Comparison of ENCODE assay signal across 9 cellular contexts in genomic region chr7:116955340-116955739, GRCh38. TPM values are rescaled to one million over a fixed set of nuclear protein-coding genes. Genes with fewer than 3 reads are reported as not detected.
DNase-seq lines count a peak whose midpoint lies in the region; ATAC-seq, FAIRE-seq and TF ChIP-seq lines count a peak whose summit lies in the region.
"Had no signal": no experiment of that assay in that cellular context is flagged by ENCODE, and none has a peak within 500 bp of the region (broad histone marks: within the 10 kb centered on the region; RNA-seq: fewer than 3 reads in every experiment).

No MANE protein-coding gene starts in this region.

- H4K20me1 ChIP-seq in OCI-LY3 (ENCODE audit: insufficient read depth, low read length) (peaks cover 9% of the 10 kb centered on the region; the same call in 1 of the 2 replicates), H1 (replicated peaks in 1 of 2; ENCODE audit: control insufficient read depth in 1 of 2, insufficient read depth in 2 of 2, low read length in 2 of 2) (no peaks in the 10 kb centered on the region), osteoblast (ENCODE audit: insufficient read depth, low read length) (no peaks in the 10 kb centered on the region)

- H4K8ac ChIP-seq in H1 (ENCODE audit: extremely low read depth, insufficient read depth, low read length) = no peak overlapping the region

- no peak for TF ChIP-seq RAD21 in H1 (IDR thresholded peaks at IDR 0.05 in 1 of 2, conservative IDR thresholded peaks at IDR 0.05 in 1 of 2; ENCODE audit: low read depth in 2 of 2, low read length in 2 of 2)

- no peak overlapping the region for H2AK5ac ChIP-seq in H1 (ENCODE audit: low read depth, low read length)

- CTCF ChIA-PET in H1 (lab: Charles Lee; ENCODE audit: partially characterized antibody) = no interaction called here

- H3K14ac ChIP-seq in H1 (ENCODE audit: insufficient read length) = no peak overlapping the region

- H3K27ac Mint-ChIP-seq in activated naive CD4-positive, alpha-beta T cell treated with anti-CD3 and anti-CD28 coated beads, Interleukin-2, amount 50 U/mL, for 72 hours = peak overlapping the region in 1 of 2 donors; percentile 82

- no peaks in the 10 kb centered on the region for H3K36me3 Mint-ChIP-seq in activated naive CD4-positive, alpha-beta T cell treated with anti-CD3 and anti-CD28 coated beads, Interleukin-2, amount 50 U/mL, for 72 hours

- H3K23me2 ChIP-seq in H1 (ENCODE audit: low read depth, low read length) = peaks cover 3% of the 10 kb centered on the region

- no peak for TF ChIP-seq POLR2A in H1 (IDR thresholded peaks at IDR 0.05; ENCODE audit: control extremely low read depth in 1 of 2, low read depth in 2 of 2, low read length in 2 of 2)

- H3K36me3 ChIP-seq in GM06990 (ENCODE audit: control insufficient read depth, insufficient read depth, low read length) = no peaks in the 10 kb centered on the region
- H3K36me3 ChIP-seq in OCI-LY3 (replicated peaks; ENCODE audit: low read depth, low read length) = peaks cover 18% of the 10 kb centered on the region
- H3K36me3 ChIP-seq in H1 (ENCODE audit: control insufficient read depth in 2 of 4, insufficient read depth in 4 of 4, low read length in 3 of 4) = no peaks in the 10 kb centered on the region
- no peaks in the 10 kb centered on the region for H3K36me3 ChIP-seq in osteoblast (ENCODE audit: insufficient read depth, low read length)

- H3K56ac ChIP-seq in H1 (replicated peaks; ENCODE audit: insufficient read length, low read depth, low read length) = no peak overlapping the region

- TF ChIP-seq CTCF in GM06990 (IDR thresholded peaks at IDR 0.05; ENCODE audit: insufficient read depth, low read length, poor library complexity, severe bottlenecking) = no peak
- TF ChIP-seq CTCF in OCI-LY3 (IDR thresholded peaks at IDR 0.05; ENCODE audit: low read depth, low read length) = no peak
- no peak for TF ChIP-seq CTCF in H1 (IDR thresholded peaks at IDR 0.05; ENCODE audit: control extremely low read depth in 1 of 3, insufficient read depth in 1 of 3, low read depth in 1 of 3, low read length in 3 of 3)
- no peak for TF ChIP-seq CTCF in osteoblast (IDR thresholded peaks at IDR 0.05; ENCODE audit: extremely low read depth, low read depth, low read length)

- H3K4ac ChIP-seq in H1 (replicated peaks; ENCODE audit: insufficient read length, low read depth, low read length) = no peak overlapping the region

- no peaks in the 10 kb centered on the region for H3K9me3 ChIP-seq in OCI-LY3 (ENCODE audit: insufficient read depth, low read length)
- no peaks in the 10 kb centered on the region for H3K9me3 ChIP-seq in H1 (ENCODE audit: insufficient read depth in 2 of 2, low read depth in 1 of 2, low read length in 1 of 2)
- no peaks in the 10 kb centered on the region for H3K9me3 ChIP-seq in osteoblast (ENCODE audit: low read depth, low read length)

- no peaks in the 10 kb centered on the region for H3K9me3 Mint-ChIP-seq in activated naive CD4-positive, alpha-beta T cell treated with anti-CD3 and anti-CD28 coated beads, Interleukin-2, amount 50 U/mL, for 72 hours

- H3K27ac ChIP-seq in OCI-LY3 (ENCODE audit: low read length) = peak overlapping the region; percentile 98
- H3K27ac ChIP-seq in H1 (ENCODE audit: low read depth, low read length) = no peak overlapping the region
- H3K27ac ChIP-seq in osteoblast (ENCODE audit: low read depth, low read length) = no peak overlapping the region

- H2BK20ac ChIP-seq in H1 (ENCODE audit: low read length) = no peak overlapping the region

- H4K91ac ChIP-seq in H1 (replicated peaks; ENCODE audit: insufficient read length, low read length) = no peak overlapping the region

- H3K4me1 ChIP-seq in OCI-LY3 (ENCODE audit: low read length) (peaks cover 46% of the 10 kb centered on the region), H1 (replicated peaks in 1 of 4; ENCODE audit: control insufficient read depth in 3 of 4, insufficient read depth in 4 of 4, low read length in 3 of 4) (peaks cover 0 to 12% (median 6%) of the 10 kb centered on the region in 4 experiments; a peak in 3 of 7 replicates), osteoblast (ENCODE audit: insufficient read depth, low read length) (peaks cover 21% of the 10 kb centered on the region)

- H3K4me3 ChIP-seq in GM06990 (replicated peaks; ENCODE audit: low read depth, low read length) (peak overlapping the region; percentile 93), OCI-LY3 (ENCODE audit: low read length) (peak overlapping the region; percentile 84), H1 (ENCODE audit: extremely low read depth in 1 of 4, insufficient read depth in 2 of 4, low read depth in 3 of 4, low read length in 4 of 4) (peak overlapping the region in 2 of 4 experiments; percentile 91 to 97; a peak in 3 of 8 replicates), osteoblast (ENCODE audit: insufficient read depth, low read length) (peak overlapping the region; percentile 89)

- POLR2A ChIA-PET in H1 (lab: Charles Lee; ENCODE audit: partially characterized antibody) = no interaction called here

- no peak for ATAC-seq in HG03342 (IDR thresholded peaks at IDR 0.05; ENCODE audit: unreplicated experiment)
- ATAC-seq in activated naive CD4-positive, alpha-beta T cell treated with anti-CD3 and anti-CD28 coated beads, Interleukin-2, amount 50 U/mL, for 72 hours = no peak

- peak overlapping the region; percentile 93 for H3K9ac ChIP-seq in OCI-LY3 (ENCODE audit: low read length)
- no peak overlapping the region for H3K9ac ChIP-seq in H1 (replicated peaks in 1 of 4; ENCODE audit: extremely low read depth in 1 of 4, low read depth in 3 of 4, low read length in 3 of 4)

- TF ChIP-seq EP300 in H1 (IDR thresholded peaks at IDR 0.05; ENCODE audit: borderline replicate concordance in 1 of 2, low read depth in 2 of 2, low read length in 2 of 2) = no peak

- no peak overlapping the region for H2BK120ac ChIP-seq in H1 (replicated peaks; ENCODE audit: low read depth, low read length)

- no peak overlapping the region for H3K23ac ChIP-seq in H1 (ENCODE audit: insufficient read length)

- H3K4me2 ChIP-seq in OCI-LY3 (ENCODE audit: low read length) (peak overlapping the region; percentile 90), H1 (ENCODE audit: insufficient read depth in 1 of 2, low read depth in 2 of 2, low read length in 2 of 2) (peak overlapping the region; percentile 80 to 85), osteoblast (ENCODE audit: insufficient read depth, low read length) (peak overlapping the region; percentile 90)

- H4K5ac ChIP-seq in H1 (ENCODE audit: insufficient read length, low read depth, low read length) = no peak overlapping the region

- no peak overlapping the region for H2BK5ac ChIP-seq in H1 (ENCODE audit: low read depth, low read length)

- H3K79me2 ChIP-seq in OCI-LY3 (ENCODE audit: low read length) (peaks cover 64% of the 10 kb centered on the region), H1 (ENCODE audit: control insufficient read depth in 1 of 2, insufficient read depth in 2 of 2, low read length in 2 of 2) (peaks cover 0 to 40% of the 10 kb centered on the region in 2 experiments; a peak in 2 of 4 replicates), osteoblast (ENCODE audit: insufficient read depth, low read length) (peaks cover 60% of the 10 kb centered on the region)

- H2AFZ ChIP-seq in OCI-LY3 (ENCODE audit: low read depth, low read length) = no peak overlapping the region
- no peak overlapping the region for H2AFZ ChIP-seq in H1 (ENCODE audit: low read length)
- no peak overlapping the region for H2AFZ ChIP-seq in osteoblast (ENCODE audit: low read length)

- H3K18ac ChIP-seq in H1 (ENCODE audit: extremely low read depth, low read length) = no peak overlapping the region

- no peak overlapping the region for H2BK15ac ChIP-seq in H1 (ENCODE audit: low read length)

- H2BK12ac ChIP-seq in H1 (ENCODE audit: low read depth, low read length) = no peak overlapping the region

- DNase-seq in GM06990 (ENCODE audit: extremely low read depth, insufficient read length) = no peak
- no peak for DNase-seq in H1 (ENCODE audit: low read depth in 1 of 2, low spot score in 2 of 2)
- DNase-seq in osteoblast (ENCODE audit: insufficient read length, low spot score, missing footprints) = no peak
- no peak for DNase-seq in SW480 (ENCODE audit: low spot score)
- DNase-seq in NOMO-1 treated with DMSO at 0.1 percent for 48 hours (lab: John Stamatoyannopoulos, UW; ENCODE audit: unreplicated experiment) = no peak
- DNase-seq in activated naive CD4-positive, alpha-beta T cell treated with anti-CD3 and anti-CD28 coated beads, Interleukin-2, amount 50 U/mL, for 72 hours (ENCODE audit: low spot score in 2 of 2) = no peak

- no peak for FAIRE-seq in H1 (lab: Jason Lieb, UNC)
- FAIRE-seq: bronchial epithelial cell had no signal

- peaks cover 2% of the 10 kb centered on the region; the same call in 1 of the 2 replicates for H3K79me1 ChIP-seq in H1 (ENCODE audit: low read depth, low read length)

- H3K27me3 ChIP-seq in GM06990 (replicated peaks; ENCODE audit: control insufficient read depth, insufficient read depth, low read length) = no peaks in the 10 kb centered on the region
- no peaks in the 10 kb centered on the region for H3K27me3 ChIP-seq in OCI-LY3 (ENCODE audit: low read depth, low read length)
- no peaks in the 10 kb centered on the region for H3K27me3 ChIP-seq in H1 (replicated peaks in 1 of 4; ENCODE audit: control insufficient read depth in 3 of 4, extremely low read depth in 1 of 4, insufficient read depth in 3 of 4, low read length in 3 of 4)
- H3K27me3 ChIP-seq in osteoblast (ENCODE audit: insufficient read depth, low read length) = no peaks in the 10 kb centered on the region

TF ChIP-seq in H1, 55 proteins besides CTCF, POLR2A, EP300 and RAD21 (continues in another document):
- TF ChIP-seq RBBP5 (IDR thresholded peaks at IDR 0.05; ENCODE audit: borderline replicate concordance, low read depth, low read length) = no peak
- TF ChIP-seq POU5F1 (IDR thresholded peaks at IDR 0.05; ENCODE audit: low read depth, low read length) = no peak
- TF ChIP-seq MAFK (IDR thresholded peaks at IDR 0.05; ENCODE audit: low read depth, low read length) = no peak
- TF ChIP-seq YY1 (IDR thresholded peaks at IDR 0.05; ENCODE audit: low read depth, low read length) = no peak
- TF ChIP-seq RFX5 (IDR thresholded peaks at IDR 0.05; ENCODE audit: borderline replicate concordance, low read depth, low read length) = no peak
- TF ChIP-seq HDAC6 (IDR thresholded peaks at IDR 0.05; ENCODE audit: low read depth, low read length) = no peak
- no peak for TF ChIP-seq CHD2 (IDR thresholded peaks at IDR 0.05; ENCODE audit: low read length)

RNA-seq across cellular contexts. Expression of gene ST7, which starts 2.0 kb away (rescaled TPM):
- 17.4 and 18.0 TPM in 2 replicates for total RNA-seq in H1 (2021; fragmentation: NEBNext Ultra II Directional; extraction: Animal tissue kit (Norgen Biotek cat#: 25700))
- 10.1 and 16.3 TPM in 2 replicates for polyA plus RNA-seq in H1 (2011; rRNA removed)
- 10.8 TPM for polyA plus RNA-seq in H1 (2011; cell fraction: cytosol; rRNA removed)
- 9.2 TPM for polyA plus RNA-seq in H1 (2011; cell fraction: nucleus; rRNA removed)
- polyA plus RNA-seq in H1 (2012, experiment 1 of 2) = 11.2 to 15.5 TPM (median 12.8 TPM) in 4 replicates
- polyA plus RNA-seq in H1 (2012, experiment 2 of 2) = 9.4 TPM
- polyA plus RNA-seq in H1 (2013, experiment 1 of 2) = 16.7 TPM
- polyA plus RNA-seq in H1 (2013, experiment 2 of 2) = 18.0 TPM
- 19.0 and 22.6 TPM in 2 replicates for polyA minus RNA-seq in H1 (2011; rRNA and poly(A)+ RNA removed)
- 11.4 TPM for polyA minus RNA-seq in H1 (2011; cell fraction: cytosol; rRNA and poly(A)+ RNA removed)
- 29.3 TPM for polyA minus RNA-seq in H1 (2011; cell fraction: nucleus; rRNA and poly(A)+ RNA removed)
- 19.9 and 22.4 TPM in 2 replicates for total RNA-seq in osteoblast
- total RNA-seq in activated naive CD4-positive, alpha-beta T cell treated with anti-CD3 and anti-CD28 coated beads, Interleukin-2, amount 50 U/mL, for 72 hours = 1 to 10 TPM; 4.0 to 5.8 TPM
